In genomic region chr16:3023669-3024478, GRCh38 we compare ENCODE assay signal across 8 cellular contexts.
DNase-seq lines count a peak whose midpoint lies in the region; ATAC-seq and TF ChIP-seq lines count a peak whose summit lies in the region.

HCFC1R1 (minus strand) TSS chr16:3023942; CDS start chr16:3023941, 1 bp downstream.
THOC6 (plus strand) TSS chr16:3024035; CDS start chr16:3024327, 292 bp downstream.

- H4K20me1 ChIP-seq in BLaER1, result peaks cover 66% of the 10 kb centered on the region

- DNase-seq in NCI-H526 (lab: John Stamatoyannopoulos, UW) (peak; percentile 91 to 97), choroid plexus epithelial cell (ENCODE audit: low read depth) (peak; percentile 99)
- DNase-seq in activated CD4-positive, alpha-beta T cell treated with anti-CD3 and anti-CD28 coated beads for 4 hours, result peak; percentile 95 to 96
- peak; percentile 91 to 93 (median 92) for DNase-seq in stimulated activated CD4-positive, alpha-beta T cell treated with anti-CD3 and anti-CD28 coated beads, Interleukin-1b, Interleukin-23, amount 100 ng/mL, for 24 hours (ENCODE audit: low read depth in 4 of 4, low spot score in 1 of 4)

- no peaks in the 10 kb centered on the region for H3K9me3 ChIP-seq in BLaER1

- H3K9ac ChIP-seq in BLaER1, result peak within 1 kb of the TSS; percentile 96

- peak within 1 kb of the TSS; percentile 99 for H3K4me2 ChIP-seq in BLaER1

- H3K27ac ChIP-seq in BLaER1 (peak within 1 kb of the TSS; percentile 99), layer of hippocampus (ENCODE audit: low read depth, low read length) (peak within 1 kb of the TSS; percentile 94)

- peaks cover 23% of the 10 kb centered on the region for H3K36me3 ChIP-seq in BLaER1

- H3K27me3 ChIP-seq in BLaER1 (peaks cover 26% of the 10 kb centered on the region), layer of hippocampus (ENCODE audit: control insufficient read depth, insufficient read depth, low read length) (peaks cover 4% of the 10 kb centered on the region)

- H3K4me1 ChIP-seq in BLaER1, result peaks cover 75% of the 10 kb centered on the region

- peak within 1 kb of the TSS; percentile 79 for H3K4me3 ChIP-seq in BLaER1
- peak within 1 kb of the TSS; percentile 87 for H3K4me3 ChIP-seq in choroid plexus epithelial cell (ENCODE audit: low read depth, low read length)

- no peak for TF ChIP-seq CTCF in choroid plexus epithelial cell (conservative IDR thresholded peaks at IDR 0.05; ENCODE audit: low read depth, low read length)

- ATAC-seq in GM19324 (IDR thresholded peaks at IDR 0.05; ENCODE audit: low FRiP score, unreplicated experiment), result peak; percentile 71
- ATAC-seq in HG03460 (IDR thresholded peaks at IDR 0.05; ENCODE audit: unreplicated experiment), result peak; percentile 67

Comparison
In these comparisons a context has a peak if more than half of its experiments do, and no peak if none do; other contexts are left out.
1. Peak in every context shown above with its lines: DNase-seq, ATAC-seq, H3K4me3 ChIP-seq and H3K27ac ChIP-seq.